ENCODE assay signal across 1 cellular context in the genomic region with DNA sequence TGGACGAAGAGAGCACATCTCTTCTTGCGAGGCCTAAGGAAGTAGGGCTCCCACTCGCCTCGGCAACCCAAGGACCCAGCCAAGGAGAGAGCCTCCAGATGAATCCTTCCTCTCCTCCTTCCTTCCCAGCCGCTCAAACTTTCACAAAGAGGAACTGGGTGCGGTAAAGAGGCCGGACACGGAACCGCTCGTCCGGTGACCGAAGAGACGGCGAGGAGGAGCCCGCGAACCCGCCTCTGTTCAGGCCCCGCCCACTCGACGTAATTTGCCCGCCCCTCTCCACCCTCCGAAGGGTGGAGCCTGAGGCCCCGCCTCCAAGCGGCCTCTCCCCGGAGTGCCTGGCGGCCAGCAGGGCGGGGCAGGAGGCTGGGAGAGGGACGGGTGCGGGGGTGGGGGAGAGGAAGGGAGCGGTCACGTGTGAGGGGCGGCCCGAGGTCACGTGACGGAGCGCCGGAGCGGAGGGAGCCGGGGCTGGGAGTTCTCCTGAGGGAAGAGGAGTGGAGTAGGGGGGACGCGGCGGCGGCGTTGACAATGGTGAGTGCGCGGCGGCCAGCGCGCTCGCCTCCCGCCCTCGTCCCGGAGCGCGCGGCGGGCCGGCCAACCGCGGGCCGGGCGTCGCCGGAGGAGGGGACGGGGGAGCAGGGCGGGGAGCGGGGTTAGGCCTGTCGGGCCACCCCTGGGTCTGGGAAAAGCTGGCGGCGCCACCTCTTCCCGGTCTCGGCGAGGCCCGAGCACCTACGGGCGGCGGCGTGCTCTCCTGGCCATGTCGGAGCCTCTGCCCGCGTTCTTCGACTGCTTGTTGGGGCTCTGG.
TF ChIP-seq lines count a peak whose summit lies in the region.

A gene (plus strand): TSS at position 432 of the 811 bp plus-strand sequence. CDS start 100 bp downstream, at position 532.

TF ChIP-seq in WTC11, 78 proteins besides CTCF, POLR2A, EP300 and RAD21 (continued from another document):
- TF ChIP-seq NFYB (CRISPR knock-in tag; conservative IDR thresholded peaks at IDR 0.05; ENCODE audit: low read depth) (0 out of 2 replicates have a peak, but pooled peaks have one; percentile 8), KAT7 (CRISPR knock-in tag; IDR thresholded peaks at IDR 0.05; ENCODE audit: borderline replicate concordance) (peak; percentile 83; the same call in 1 of the 2 replicates), MXD4 (CRISPR knock-in tag; IDR thresholded peaks at IDR 0.05; ENCODE audit: borderline replicate concordance) (no peak)
